17 cellular contexts compared by ENCODE assay signal in genomic region chr3:27800261-27800660, GRCh38.
DNase-seq lines count a peak whose midpoint lies in the region; ATAC-seq and TF ChIP-seq lines count a peak whose summit lies in the region.
"Had no signal": no experiment of that assay in that cellular context is flagged by ENCODE, and none has a peak within 500 bp of the region (broad histone marks: within the 10 kb centered on the region; RNA-seq: fewer than 3 reads in every experiment).

No MANE protein-coding gene starts in this region.

- H3K27ac Mint-ChIP-seq in HFFc6 = no peak overlapping the region
- H3K27ac Mint-ChIP-seq in activated T-helper 17 cell treated with anti-CD3 and anti-CD28 coated beads, Interleukin-2, amount 50 U/mL, for 72 hours = no peak overlapping the region
- H3K27ac Mint-ChIP-seq: CD4-positive, alpha-beta memory T cell; H9 had no signal

- no peaks in the 10 kb centered on the region for H3K36me3 Mint-ChIP-seq in HFFc6 (ENCODE audit: low read depth)
- H3K36me3 Mint-ChIP-seq in activated T-helper 17 cell treated with anti-CD3 and anti-CD28 coated beads, Interleukin-2, amount 50 U/mL, for 72 hours (ENCODE audit: low read depth) = no peaks in the 10 kb centered on the region
- H3K36me3 Mint-ChIP-seq: CD4-positive, alpha-beta memory T cell had no signal

- H3K27me3 Mint-ChIP-seq in HFFc6 (ENCODE audit: insufficient read depth) = peaks cover 1% of the 10 kb centered on the region; the same call in 1 of the 2 replicates
- no peaks in the 10 kb centered on the region for H3K27me3 Mint-ChIP-seq in activated T-helper 17 cell treated with anti-CD3 and anti-CD28 coated beads, Interleukin-2, amount 50 U/mL, for 72 hours
- H3K27me3 Mint-ChIP-seq: CD4-positive, alpha-beta memory T cell had no signal

- H3K4me3 Mint-ChIP-seq in HFFc6 = no peak overlapping the region
- H3K4me3 Mint-ChIP-seq in activated T-helper 17 cell treated with anti-CD3 and anti-CD28 coated beads, Interleukin-2, amount 50 U/mL, for 72 hours = no peak overlapping the region
- H3K4me3 Mint-ChIP-seq: CD4-positive, alpha-beta memory T cell; H9 had no signal

- TF ChIP-seq CTCF in HFFc6 (IDR thresholded peaks at IDR 0.05) = no peak

- peak; percentile 54 for ATAC-seq in activated T-helper 17 cell treated with anti-CD3 and anti-CD28 coated beads, Interleukin-2, amount 50 U/mL, for 72 hours (replicated peaks)
- no peak for ATAC-seq in HG02852 (IDR thresholded peaks at IDR 0.05; ENCODE audit: unreplicated experiment)

- no peaks in the 10 kb centered on the region for H3K4me1 Mint-ChIP-seq in HFFc6 (ENCODE audit: low read depth)
- H3K4me1 Mint-ChIP-seq in activated T-helper 17 cell treated with anti-CD3 and anti-CD28 coated beads, Interleukin-2, amount 50 U/mL, for 72 hours = no peaks in the 10 kb centered on the region
- H3K4me1 Mint-ChIP-seq: H9 had no signal

- DNase-seq in activated CD4-positive, alpha-beta T cell treated with anti-CD3 and anti-CD28 coated beads for 48 hours = peak; percentile 17
- DNase-seq in activated CD4-positive, alpha-beta T cell treated with anti-CD3 and anti-CD28 coated beads, Interleukin-2, amount 50 U/mL, for 4 hours = no peak
- DNase-seq in HFFc6 (peak; percentile 2), amniotic stem cell (lab: John Stamatoyannopoulos, UW) (no peak), CD1c-positive myeloid dendritic cell (ENCODE audit: extremely low spot score) (no peak)
- peak; percentile 13 to 32 for DNase-seq in stimulated activated CD8-positive, alpha-beta memory T cell treated with anti-CD3 and anti-CD28 coated beads, Interleukin-7, amount 100 ng/mL, for 48 hours (ENCODE audit: extremely low read depth in 1 of 2, low read depth in 1 of 2)
- DNase-seq: CD4-positive, alpha-beta memory T cell; DMS153; GF-D8; H9; MM.1S; NCI-H1105 treated with DMSO at 0.1 percent for 48 hours; NCI-H1694; NCI-H2227 treated with DMSO at 0.1 percent for 48 hours; NCI-H524 treated with DMSO at 0.1 percent for 48 hours had no signal

- no peaks in the 10 kb centered on the region for H3K9me3 Mint-ChIP-seq in HFFc6
- no peaks in the 10 kb centered on the region for H3K9me3 Mint-ChIP-seq in activated T-helper 17 cell treated with anti-CD3 and anti-CD28 coated beads, Interleukin-2, amount 50 U/mL, for 72 hours
- H3K9me3 Mint-ChIP-seq: H9 had no signal

Comparison
In these comparisons a context has a peak if more than half of its experiments do, and no peak if none do; other contexts are left out.
1. DNase-seq: peak in activated CD4-positive, alpha-beta T cell treated with anti-CD3 and anti-CD28 coated beads for 48 hours (single experiment), HFFc6 (single experiment) and stimulated activated CD8-positive, alpha-beta memory T cell treated with anti-CD3 and anti-CD28 coated beads, Interleukin-7, amount 100 ng/mL, for 48 hours (2 of 2); none in activated CD4-positive, alpha-beta T cell treated with anti-CD3 and anti-CD28 coated beads, Interleukin-2, amount 50 U/mL, for 4 hours (0 of 2), amniotic stem cell (single experiment) and CD1c-positive myeloid dendritic cell (single experiment).